ENCODE assay signal across 20 cellular contexts in the genomic region with DNA sequence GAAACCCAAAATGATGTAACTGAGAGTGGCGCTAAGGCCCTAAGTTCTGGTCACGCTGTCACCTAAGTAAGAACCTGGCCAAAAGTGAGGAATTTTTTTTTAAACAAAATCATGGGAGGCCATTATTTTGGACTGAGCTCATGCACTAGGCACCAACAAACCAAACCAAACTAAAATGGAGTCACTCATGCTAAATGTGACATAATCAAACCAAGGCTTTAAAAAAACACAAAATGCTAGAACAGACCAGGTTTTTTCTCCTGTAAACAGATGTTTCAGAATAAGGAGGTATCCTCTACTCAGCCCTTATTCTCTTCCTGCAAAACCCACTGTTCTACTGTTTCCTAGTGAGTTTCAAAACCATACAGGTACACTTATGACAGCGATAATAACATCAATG. TPM values are rescaled to one million over a fixed set of nuclear protein-coding genes. Genes with fewer than 3 reads are reported as not detected.
A peak's percentile ranks its signal among the peaks of the same experiment; 100 is the strongest.
DNase-seq lines count a peak whose midpoint lies in the region; ATAC-seq, FAIRE-seq and TF ChIP-seq lines count a peak whose summit lies in the region.
"Had no signal": no experiment of that assay in that cellular context is flagged by ENCODE, and none has a peak within 500 bp of the region (broad histone marks: within the 10 kb centered on the region; RNA-seq: fewer than 3 reads in every experiment).

No MANE protein-coding gene starts in this region.

- FAIRE-seq in astrocyte (lab: Jason Lieb, UNC): no peak
- FAIRE-seq: A204.1 had no signal

- WGBS in upper lobe of left lung, 2 donors: 97 to 99% methylated on average over 3 of the region's 3 CpGs

- TF ChIP-seq CTCF in KMS-11 (conservative IDR thresholded peaks at IDR 0.05; ENCODE audit: low read depth, low read length) (no peak), astrocyte (IDR thresholded peaks at IDR 0.05; ENCODE audit: insufficient read depth, low read depth, low read length) (no peak), osteoblast (IDR thresholded peaks at IDR 0.05; ENCODE audit: extremely low read depth, low read depth, low read length) (no peak), upper lobe of left lung (IDR thresholded peaks at IDR 0.05) (no peak)

- no peak for TF ChIP-seq POLR2A in upper lobe of left lung (IDR thresholded peaks at IDR 0.05)

- H3K9me3 ChIP-seq in astrocyte (ENCODE audit: insufficient read depth, low read depth, low read length): no peaks in the 10 kb centered on the region
- H3K9me3 ChIP-seq in osteoblast (ENCODE audit: low read depth, low read length): no peaks in the 10 kb centered on the region
- H3K9me3 ChIP-seq in upper lobe of left lung: no peaks in the 10 kb centered on the region
- H3K9me3 ChIP-seq: thoracic aorta had no signal

- H3K4me2 ChIP-seq in KMS-11 (no peak overlapping the region), astrocyte (ENCODE audit: low read length) (no peak overlapping the region), osteoblast (ENCODE audit: insufficient read depth, low read length) (no peak overlapping the region)

- H3K4me3 ChIP-seq in KMS-11 (IDR thresholded peaks at IDR 0.05; ENCODE audit: insufficient read depth, low read depth, low read length) (no peak overlapping the region), astrocyte (ENCODE audit: insufficient read depth, low read depth, low read length) (no peak overlapping the region), osteoblast (ENCODE audit: insufficient read depth, low read length) (no peak overlapping the region), upper lobe of left lung (no peak overlapping the region)

- peak overlapping the region; percentile 67 for H3K27ac Mint-ChIP-seq in activated T-cell treated with anti-CD3 and anti-CD28 coated beads, Interleukin-2, amount 50 U/mL, for 24 hours
- H3K27ac Mint-ChIP-seq in astrocyte (ENCODE audit: unreplicated experiment): no peak overlapping the region
- no peak overlapping the region for H3K27ac Mint-ChIP-seq in stimulated activated memory B cell treated with anti-CD40 and anti-IgM and Interleukin-4, amounts not matched to agents 10 μg/mL and 1 μg/mL and 100 μg/mL, for 72 hours

- no peaks in the 10 kb centered on the region for H3K9me3 Mint-ChIP-seq in activated T-cell treated with anti-CD3 and anti-CD28 coated beads, Interleukin-2, amount 50 U/mL, for 24 hours
- H3K9me3 Mint-ChIP-seq in astrocyte (ENCODE audit: unreplicated experiment): no peaks in the 10 kb centered on the region
- H3K9me3 Mint-ChIP-seq in stimulated activated memory B cell treated with anti-CD40 and anti-IgM and Interleukin-4, amounts not matched to agents 10 μg/mL and 1 μg/mL and 100 μg/mL, for 72 hours: no peaks in the 10 kb centered on the region
- H3K9me3 Mint-ChIP-seq: activated CD4-positive, alpha-beta memory T cell treated with anti-CD3 and anti-CD28 coated beads for 36 hours; activated T-helper 1 cell treated with anti-CD3 and anti-CD28 coated beads, Interleukin-12 subunit alpha, Interleukin-12 subunit beta, Interleukin-2, Interleukin-4 antibody, amounts not matched to agents 30 ng/mL and 10 ng/mL and 1 ng/mL, durations not matched to agents 14 hours and 24 hours and 36 hours; CD14-positive monocyte; effector memory CD8-positive, alpha-beta T cell had no signal

- no peak for DNase-seq in activated T-cell treated with anti-CD3 and anti-CD28 coated beads, Interleukin-2, amount 50 U/mL, for 24 hours
- no peak for DNase-seq in activated T-cell treated with anti-CD3 and anti-CD28 coated beads for 4 hours
- DNase-seq in astrocyte (ENCODE audit: low read depth): no peak
- no peak for DNase-seq in osteoblast (ENCODE audit: insufficient read length, low spot score, missing footprints)
- DNase-seq in upper lobe of left lung: no peak
- DNase-seq: activated CD4-positive, alpha-beta memory T cell treated with anti-CD3 and anti-CD28 coated beads for 36 hours; DMS53; effector memory CD8-positive, alpha-beta T cell; head of caudate nucleus; NCI-H226; stimulated activated CD4-positive, alpha-beta T cell treated with anti-CD3 and anti-CD28 coated beads, Interleukin-4, amount 100 ng/mL, for 4 hours; WERI-Rb-1 had no signal

- peaks cover 40% of the 10 kb centered on the region for H3K4me1 Mint-ChIP-seq in activated T-cell treated with anti-CD3 and anti-CD28 coated beads, Interleukin-2, amount 50 U/mL, for 24 hours (ENCODE audit: low read depth)
- peaks cover 6% of the 10 kb centered on the region for H3K4me1 Mint-ChIP-seq in astrocyte (ENCODE audit: low read depth, unreplicated experiment)
- H3K4me1 Mint-ChIP-seq in stimulated activated memory B cell treated with anti-CD40 and anti-IgM and Interleukin-4, amounts not matched to agents 10 μg/mL and 1 μg/mL and 100 μg/mL, for 72 hours: peaks cover 29% of the 10 kb centered on the region

- no peaks in the 10 kb centered on the region; the same call in 1 of the 2 replicates for H3K27me3 ChIP-seq in KMS-11 (ENCODE audit: insufficient read depth, low read depth)
- H3K27me3 ChIP-seq in astrocyte (ENCODE audit: insufficient read depth, low read length): no peaks in the 10 kb centered on the region
- no peaks in the 10 kb centered on the region for H3K27me3 ChIP-seq in osteoblast (ENCODE audit: insufficient read depth, low read length)
- no peaks in the 10 kb centered on the region for H3K27me3 ChIP-seq in upper lobe of left lung

- H3K36me3 Mint-ChIP-seq in activated T-cell treated with anti-CD3 and anti-CD28 coated beads, Interleukin-2, amount 50 U/mL, for 24 hours (ENCODE audit: low read depth): peaks cover 17% of the 10 kb centered on the region
- no peaks in the 10 kb centered on the region for H3K36me3 Mint-ChIP-seq in astrocyte (ENCODE audit: low read depth, unreplicated experiment)
- no peaks in the 10 kb centered on the region for H3K36me3 Mint-ChIP-seq in stimulated activated memory B cell treated with anti-CD40 and anti-IgM and Interleukin-4, amounts not matched to agents 10 μg/mL and 1 μg/mL and 100 μg/mL, for 72 hours
- H3K36me3 Mint-ChIP-seq: activated CD4-positive, alpha-beta memory T cell treated with anti-CD3 and anti-CD28 coated beads for 36 hours had no signal

- peaks cover 1% of the 10 kb centered on the region for H3K27me3 Mint-ChIP-seq in activated T-cell treated with anti-CD3 and anti-CD28 coated beads, Interleukin-2, amount 50 U/mL, for 24 hours
- H3K27me3 Mint-ChIP-seq in astrocyte (ENCODE audit: low read depth, unreplicated experiment): no peaks in the 10 kb centered on the region
- no peaks in the 10 kb centered on the region for H3K27me3 Mint-ChIP-seq in stimulated activated memory B cell treated with anti-CD40 and anti-IgM and Interleukin-4, amounts not matched to agents 10 μg/mL and 1 μg/mL and 100 μg/mL, for 72 hours
- H3K27me3 Mint-ChIP-seq: activated CD4-positive, alpha-beta memory T cell treated with anti-CD3 and anti-CD28 coated beads for 36 hours had no signal

- H3K9ac ChIP-seq in KMS-11 (no peak overlapping the region), astrocyte (ENCODE audit: low read length) (no peak overlapping the region)

- H3K36me3 ChIP-seq in KMS-11 (ENCODE audit: insufficient read depth) (no peaks in the 10 kb centered on the region), astrocyte (ENCODE audit: insufficient read depth, low read length) (no peaks in the 10 kb centered on the region), osteoblast (ENCODE audit: insufficient read depth, low read length) (no peaks in the 10 kb centered on the region), upper lobe of left lung (no peaks in the 10 kb centered on the region)
- H3K36me3 ChIP-seq: thoracic aorta, WERI-Rb-1 had no signal

- H3K27ac ChIP-seq in KMS-11: no peak overlapping the region
- H3K27ac ChIP-seq in astrocyte (ENCODE audit: low read depth, low read length): no peak overlapping the region
- no peak overlapping the region for H3K27ac ChIP-seq in osteoblast (ENCODE audit: low read depth, low read length)
- H3K27ac ChIP-seq in upper lobe of left lung: no peak overlapping the region
- H3K27ac ChIP-seq: RWPE1 had no signal

- H3K79me2 ChIP-seq in KMS-11 (ENCODE audit: insufficient read depth, low read depth) (0 out of 2 replicates have a peak, but pooled peaks cover 8% of the 10 kb centered on the region), astrocyte (ENCODE audit: insufficient read depth, low read length) (peaks cover 33% of the 10 kb centered on the region), osteoblast (ENCODE audit: insufficient read depth, low read length) (peaks cover 42% of the 10 kb centered on the region)

- H4K20me1 ChIP-seq in KMS-11 (ENCODE audit: insufficient read depth) (no peaks in the 10 kb centered on the region), astrocyte (ENCODE audit: insufficient read depth, low read length) (peaks cover 6% of the 10 kb centered on the region), osteoblast (ENCODE audit: insufficient read depth, low read length) (peaks cover 9% of the 10 kb centered on the region)

- H3K4me1 ChIP-seq in KMS-11 (ENCODE audit: low read depth, poor library complexity, severe bottlenecking) (peaks cover 25% of the 10 kb centered on the region), astrocyte (ENCODE audit: insufficient read depth, low read length) (peaks cover 7% of the 10 kb centered on the region), osteoblast (ENCODE audit: insufficient read depth, low read length) (peaks cover 14% of the 10 kb centered on the region), upper lobe of left lung (peaks cover 16 to 23% (median 18%) of the 10 kb centered on the region in 4 donors)

- ATAC-seq in upper lobe of left lung (ENCODE audit: low FRiP score in 2 of 2) (no peak), HG02885 (IDR thresholded peaks at IDR 0.05; ENCODE audit: poor library complexity, unreplicated experiment) (no peak)
- no peak for ATAC-seq in stimulated activated memory B cell treated with anti-CD40 and anti-IgM and Interleukin-4, amounts not matched to agents 10 μg/mL and 1 μg/mL and 100 μg/mL, for 72 hours
- ATAC-seq: effector memory CD8-positive, alpha-beta T cell had no signal

- TF ChIP-seq EP300 in upper lobe of left lung (IDR thresholded peaks at IDR 0.05): no peak

- H3K4me3 Mint-ChIP-seq in activated T-cell treated with anti-CD3 and anti-CD28 coated beads, Interleukin-2, amount 50 U/mL, for 24 hours: no peak overlapping the region
- no peak overlapping the region for H3K4me3 Mint-ChIP-seq in astrocyte (ENCODE audit: unreplicated experiment)
- no peak overlapping the region for H3K4me3 Mint-ChIP-seq in stimulated activated memory B cell treated with anti-CD40 and anti-IgM and Interleukin-4, amounts not matched to agents 10 μg/mL and 1 μg/mL and 100 μg/mL, for 72 hours

- peak overlapping the region; percentile 85; the same call in 1 of the 2 replicates for H2AFZ ChIP-seq in KMS-11 (ENCODE audit: low read depth)
- H2AFZ ChIP-seq in astrocyte (ENCODE audit: low read depth, low read length): peak overlapping the region; percentile 98
- peak overlapping the region; percentile 100 for H2AFZ ChIP-seq in osteoblast (ENCODE audit: low read length)

RNA-seq across cellular contexts. Expression of a gene that starts 1.1 kb away (rescaled TPM):
- total RNA-seq in astrocyte: 37.8 and 42.3 TPM in 2 replicates
- total RNA-seq in osteoblast: 59.0 and 60.1 TPM in 2 replicates
- total RNA-seq in upper lobe of left lung: 10 to 100 TPM; 22.0 to 60.8 (median 42.5) TPM

RNA-seq across cellular contexts. Expression of a gene that starts 10.0 kb away (rescaled TPM):
- total RNA-seq in astrocyte (34.7 and 36.6 TPM in 2 replicates), osteoblast (9.8 and 10.9 TPM in 2 replicates), upper lobe of left lung (10 to 100 TPM in 3 of 6 donors, 1 to 10 TPM in 3; 2.2 to 21.7 (median 11.9) TPM)

RNA-seq across cellular contexts. Expression of a gene that starts 45.4 kb away (rescaled TPM):
- total RNA-seq in astrocyte (0.11 and 0.29 TPM in 2 replicates), osteoblast (under 0.01 TPM in 1 of 2 replicates, not detected in the other), upper lobe of left lung (1 to 10 TPM in 4 of 6 donors, under 1 TPM in 2; 0.89 to 5.4 (median 2.5) TPM)
